ENCODE assay signal across 14 cellular contexts in the genomic region with DNA sequence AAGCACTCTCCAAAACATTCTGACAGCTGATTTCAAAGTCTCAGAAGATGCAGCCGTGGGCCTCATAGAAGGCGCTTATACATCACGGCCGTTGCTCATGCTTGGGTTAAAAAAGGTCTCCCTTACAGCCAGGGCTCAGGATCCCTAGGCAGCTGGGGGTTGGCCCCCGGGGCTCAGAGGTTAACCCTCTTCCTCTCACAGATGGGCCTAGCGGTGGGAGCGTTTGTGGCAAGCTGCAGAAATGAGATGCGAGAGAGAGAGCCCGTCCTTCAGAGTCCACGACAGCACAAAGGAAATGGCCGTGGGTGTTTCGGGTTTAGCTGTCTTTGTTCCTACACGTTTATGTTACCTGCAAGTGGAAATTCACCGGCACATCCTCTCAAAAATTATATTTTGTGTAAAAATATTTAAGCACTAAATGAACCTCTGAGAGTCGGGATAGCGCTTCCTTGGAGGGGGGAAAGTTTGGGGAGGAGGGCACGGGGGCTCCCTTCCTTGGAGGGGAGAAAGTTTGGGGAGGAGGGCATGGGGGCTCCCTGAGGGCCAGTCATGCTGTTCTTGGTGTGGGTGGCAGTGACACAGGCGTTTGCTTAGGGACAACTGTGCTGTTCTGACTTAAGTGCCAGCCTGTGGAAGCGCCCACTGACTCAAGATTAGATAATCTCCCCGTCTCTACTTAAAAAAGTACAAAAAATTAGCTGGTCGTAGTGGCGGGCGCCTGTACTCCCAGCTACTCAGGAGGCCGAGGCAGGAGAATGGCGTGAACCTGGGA. TPM values are rescaled to one million over a fixed set of nuclear protein-coding genes. Genes with fewer than 3 reads are reported as not detected.
DNase-seq lines count a peak whose midpoint lies in the region; ATAC-seq and TF ChIP-seq lines count a peak whose summit lies in the region.
"Had no signal": no experiment of that assay in that cellular context is flagged by ENCODE, and none has a peak within 500 bp of the region (broad histone marks: within the 10 kb centered on the region; RNA-seq: fewer than 3 reads in every experiment).

No MANE protein-coding gene starts in this region.

- POLR2A ChIA-PET in CD8-positive, alpha-beta T cell (lab: Charles Lee): interaction anchor here (1.4 kb wide), 1 partner anchor 22 kb away, joined by 3 read pairs; no protein-coding TSS in a partner anchor

- peaks cover 17% of the 10 kb centered on the region for H3K4me1 Mint-ChIP-seq in CD8-positive, alpha-beta T cell (ENCODE audit: low read depth)
- peaks cover 32% of the 10 kb centered on the region for H3K4me1 Mint-ChIP-seq in T-helper 2 cell treated with Interferon-gamma antibody and Interleukin-4, amounts not matched to agents 5 μg/mL and 100 μg/mL, for 36 hours (ENCODE audit: low read depth)
- peaks cover 24% of the 10 kb centered on the region for H3K4me1 Mint-ChIP-seq in mesothelial cell of epicardium

- no peak overlapping the region for H3K4me3 Mint-ChIP-seq in CD8-positive, alpha-beta T cell
- peak overlapping the region; percentile 42 for H3K4me3 Mint-ChIP-seq in T-helper 2 cell treated with Interferon-gamma antibody and Interleukin-4, amounts not matched to agents 5 μg/mL and 100 μg/mL, for 36 hours
- no peak overlapping the region for H3K4me3 Mint-ChIP-seq in mesothelial cell of epicardium
- H3K4me3 Mint-ChIP-seq: type B pancreatic cell had no signal

- no peak overlapping the region for H3K4me3 ChIP-seq in CD8-positive, alpha-beta T cell (ENCODE audit: low read depth, low read length)
- H3K4me3 ChIP-seq in brain microvascular endothelial cell (ENCODE audit: low read depth, low read length): no peak overlapping the region
- H3K4me3 ChIP-seq: PC-9 had no signal

- TF ChIP-seq CTCF in CD8-positive, alpha-beta T cell (IDR thresholded peaks at IDR 0.05): no peak
- no peak for TF ChIP-seq CTCF in brain microvascular endothelial cell (IDR thresholded peaks at IDR 0.05; ENCODE audit: low read depth, low read length, missing control alignments)
- no peak for TF ChIP-seq CTCF in mesothelial cell of epicardium (IDR thresholded peaks at IDR 0.05; ENCODE audit: unreplicated experiment)

- ATAC-seq in CD8-positive, alpha-beta T cell: no peak
- ATAC-seq: foreskin keratinocyte, left lobe of liver had no signal

- intact Hi-C loops in CD8-positive, alpha-beta T cell (cut with DNase I, micrococcal nuclease): loop anchor here in 1 of 2 experiments (5.0 kb wide), 1 partner anchor 218 kb away; no protein-coding TSS in a partner anchor

- no peaks in the 10 kb centered on the region for H3K27me3 Mint-ChIP-seq in CD8-positive, alpha-beta T cell (ENCODE audit: low read depth)
- no peaks in the 10 kb centered on the region for H3K27me3 Mint-ChIP-seq in T-helper 2 cell treated with Interferon-gamma antibody and Interleukin-4, amounts not matched to agents 5 μg/mL and 100 μg/mL, for 36 hours (ENCODE audit: low read depth)
- H3K27me3 Mint-ChIP-seq in mesothelial cell of epicardium (ENCODE audit: low read depth): no peaks in the 10 kb centered on the region
- H3K27me3 Mint-ChIP-seq: type B pancreatic cell had no signal

- peaks cover 44% of the 10 kb centered on the region for H3K36me3 Mint-ChIP-seq in CD8-positive, alpha-beta T cell
- peaks cover 10% of the 10 kb centered on the region for H3K36me3 Mint-ChIP-seq in T-helper 2 cell treated with Interferon-gamma antibody and Interleukin-4, amounts not matched to agents 5 μg/mL and 100 μg/mL, for 36 hours (ENCODE audit: low read depth)
- peaks cover 26% of the 10 kb centered on the region for H3K36me3 Mint-ChIP-seq in mesothelial cell of epicardium

- peaks cover 13% of the 10 kb centered on the region for H3K36me3 ChIP-seq in CD8-positive, alpha-beta T cell (ENCODE audit: insufficient read depth, low read length)
- H3K36me3 ChIP-seq in brain microvascular endothelial cell (replicated peaks): peaks cover 14% of the 10 kb centered on the region

- no peaks in the 10 kb centered on the region for H3K27me3 ChIP-seq in CD8-positive, alpha-beta T cell (ENCODE audit: insufficient read depth, low read length)
- H3K27me3 ChIP-seq in brain microvascular endothelial cell (replicated peaks): no peaks in the 10 kb centered on the region
- H3K27me3 ChIP-seq: foreskin keratinocyte had no signal

- CTCF ChIA-PET in CD8-positive, alpha-beta T cell (lab: Charles Lee): interaction anchor here (0.7 to 1.6 kb wide), 2 partner anchors 27 to 208 kb away, joined by 3 read pairs; no protein-coding TSS in a partner anchor

- no peak overlapping the region for H3K27ac Mint-ChIP-seq in CD8-positive, alpha-beta T cell
- peak overlapping the region; percentile 64 for H3K27ac Mint-ChIP-seq in T-helper 2 cell treated with Interferon-gamma antibody and Interleukin-4, amounts not matched to agents 5 μg/mL and 100 μg/mL, for 36 hours
- no peak overlapping the region for H3K27ac Mint-ChIP-seq in mesothelial cell of epicardium
- H3K27ac Mint-ChIP-seq: type B pancreatic cell had no signal

- peak in 5 of 7 experiments; percentile 8 to 53 (median 16) for DNase-seq in CD8-positive, alpha-beta T cell
- peak; percentile 67 for DNase-seq in T-helper 2 cell treated with Interferon-gamma antibody and Interleukin-4, amounts not matched to agents 5 μg/mL and 100 μg/mL, for 36 hours (ENCODE audit: low spot score)
- peak; percentile 41 for DNase-seq in activated naive CD4-positive, alpha-beta T cell treated with anti-CD3 and anti-CD28 coated beads, Interleukin-2, amount 50 U/mL, for 16 hours
- DNase-seq in stimulated activated CD4-positive, alpha-beta T cell treated with anti-CD3 and anti-CD28 coated beads, Interleukin-2, amount 100 ng/mL, for 48 hours: peak; percentile 37 to 44
- no peak for DNase-seq in brain microvascular endothelial cell
- DNase-seq in DMS 273 treated with DMSO at 0.1 percent for 48 hours (lab: John Stamatoyannopoulos, UW): no peak
- DNase-seq in NCI-H2029 treated with DMSO at 0.1 percent for 48 hours (lab: John Stamatoyannopoulos, UW): no peak
- no peak for DNase-seq in mesothelial cell of epicardium (ENCODE audit: low spot score in 2 of 2, unreplicated experiment in 2 of 2)
- DNase-seq: dermis blood vessel endothelial cell, foreskin keratinocyte, H7, PC-9 had no signal

- no peak overlapping the region for H3K27ac ChIP-seq in CD8-positive, alpha-beta T cell (ENCODE audit: low read depth, low read length)
- no peak overlapping the region for H3K27ac ChIP-seq in brain microvascular endothelial cell
- H3K27ac ChIP-seq: foreskin keratinocyte, PC-9 had no signal

- H3K9me3 ChIP-seq in CD8-positive, alpha-beta T cell (ENCODE audit: low read length): no peaks in the 10 kb centered on the region

- in situ Hi-C loops in brain microvascular endothelial cell (cut with HindIII; ENCODE audit: low pct_ligation_motif_present, low sequenced_read_pairs): no loop called here

- H3K9me3 Mint-ChIP-seq in CD8-positive, alpha-beta T cell: no peaks in the 10 kb centered on the region
- H3K9me3 Mint-ChIP-seq in T-helper 2 cell treated with Interferon-gamma antibody and Interleukin-4, amounts not matched to agents 5 μg/mL and 100 μg/mL, for 36 hours: no peaks in the 10 kb centered on the region
- H3K9me3 Mint-ChIP-seq in mesothelial cell of epicardium: no peaks in the 10 kb centered on the region
- H3K9me3 Mint-ChIP-seq: type B pancreatic cell had no signal

- peaks cover 31% of the 10 kb centered on the region for H3K4me1 ChIP-seq in CD8-positive, alpha-beta T cell (ENCODE audit: insufficient read depth, low read length)
- H3K4me1 ChIP-seq: foreskin keratinocyte had no signal

RNA-seq across cellular contexts. Expression of gene PRDM15, which starts 20.5 kb away (rescaled TPM):
- 1 to 10 TPM; 8.5 to 9.2 TPM for total RNA-seq in CD8-positive, alpha-beta T cell
- total RNA-seq in mesothelial cell of epicardium: 9.7 to 12.0 TPM (median 10.9 TPM) in 3 replicates

RNA-seq across cellular contexts. Expression of gene C2CD2, which starts 54.2 kb away (rescaled TPM):
- total RNA-seq in CD8-positive, alpha-beta T cell: 1 to 10 TPM; 6.7 to 7.8 TPM
- total RNA-seq in mesothelial cell of epicardium: 29.7 to 31.6 TPM (median 31.1 TPM) in 3 replicates

Comparison
In these comparisons a context has a peak if more than half of its experiments do, and no peak if none do; other contexts are left out.
1. DNase-seq: peak in CD8-positive, alpha-beta T cell (5 of 7), T-helper 2 cell treated with Interferon-gamma antibody and Interleukin-4, amounts not matched to agents 5 μg/mL and 100 μg/mL, for 36 hours (single experiment), activated naive CD4-positive, alpha-beta T cell treated with anti-CD3 and anti-CD28 coated beads, Interleukin-2, amount 50 U/mL, for 16 hours (single experiment) and stimulated activated CD4-positive, alpha-beta T cell treated with anti-CD3 and anti-CD28 coated beads, Interleukin-2, amount 100 ng/mL, for 48 hours (2 of 2); none in brain microvascular endothelial cell (single experiment), DMS 273 treated with DMSO at 0.1 percent for 48 hours (single experiment), NCI-H2029 treated with DMSO at 0.1 percent for 48 hours (single experiment) and mesothelial cell of epicardium (0 of 2).